In the genomic region with DNA sequence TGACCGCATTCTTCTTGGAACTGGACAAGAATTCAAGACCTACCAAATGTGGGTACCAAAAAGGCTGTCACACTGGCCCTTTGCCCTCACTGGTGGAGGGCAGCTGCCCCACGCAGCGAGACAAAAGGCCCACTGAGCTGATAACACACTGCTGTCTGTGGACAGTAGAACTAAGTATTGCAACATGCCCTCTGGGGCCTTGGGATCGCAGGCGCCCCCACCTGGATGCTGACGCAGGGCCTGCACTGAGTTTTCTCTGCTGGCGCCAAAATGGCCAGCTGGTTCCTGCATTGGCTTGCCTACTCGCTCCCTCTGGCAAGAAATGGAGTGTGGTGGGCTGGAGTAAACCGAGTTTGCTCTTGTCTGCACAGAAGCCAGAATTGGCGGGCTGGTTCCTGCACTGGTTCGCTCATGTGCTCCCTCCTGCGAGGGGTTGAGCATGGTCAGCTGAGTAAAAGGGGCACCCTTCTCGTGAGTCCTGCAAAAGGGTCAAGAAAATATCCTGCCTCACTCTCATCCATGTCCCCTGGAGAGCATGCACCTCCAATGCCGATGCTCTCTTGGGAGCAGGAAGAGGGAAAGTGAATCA, we compare ENCODE assay signal across 14 cellular contexts. TPM values are rescaled to one million over a fixed set of nuclear protein-coding genes. Genes with fewer than 3 reads are reported as not detected.
DNase-seq lines count a peak whose midpoint lies in the region; ATAC-seq and TF ChIP-seq lines count a peak whose summit lies in the region.
"Had no signal": no experiment of that assay in that cellular context is flagged by ENCODE, and none has a peak within 500 bp of the region (broad histone marks: within the 10 kb centered on the region; RNA-seq: fewer than 3 reads in every experiment).

No MANE protein-coding gene starts in this region.

- no peaks in the 10 kb centered on the region for H3K36me3 Mint-ChIP-seq in activated CD8-positive, alpha-beta T cell treated with anti-CD3 and anti-CD28 coated beads for 36 hours (ENCODE audit: low read depth)
- no peaks in the 10 kb centered on the region for H3K36me3 Mint-ChIP-seq in activated CD8-positive, alpha-beta T cell treated with anti-CD3 and anti-CD28 coated beads, Interleukin-2, amount 10 ng/mL, durations not matched to agents 7 days and 5 days (ENCODE audit: low read depth)
- H3K36me3 Mint-ChIP-seq in WTC11: no peaks in the 10 kb centered on the region
- H3K36me3 Mint-ChIP-seq in osteocyte (ENCODE audit: unreplicated experiment): peaks cover 6% of the 10 kb centered on the region
- H3K36me3 Mint-ChIP-seq in stimulated activated naive B cell treated with anti-CD40 and anti-IgM and Interleukin-4, amounts not matched to agents 10 μg/mL and 1 μg/mL and 100 μg/mL, for 72 hours: no peaks in the 10 kb centered on the region

- CTCF ChIA-PET in activated CD8-positive, alpha-beta T cell treated with anti-CD3 and anti-CD28 coated beads for 36 hours (lab: Charles Lee): interaction anchor here (1.6 to 2.6 kb wide), 2 partner anchors 11 to 56 kb away, joined by 3 to 7 read pairs; no protein-coding TSS in a partner anchor
- CTCF ChIA-PET in activated CD8-positive, alpha-beta T cell treated with anti-CD3 and anti-CD28 coated beads, Interleukin-2, amount 10 ng/mL, durations not matched to agents 7 days and 5 days (lab: Charles Lee): interaction anchor here (1.6 kb wide), 1 partner anchor 12 kb away, joined by 5 read pairs; no protein-coding TSS in a partner anchor
- CTCF ChIA-PET in WTC11 (lab: Charles Lee): interaction anchor here (0.6 to 1.6 kb wide), 13 partner anchors 10 to 640 kb away, joined by 3 to 12 read pairs (median 4); a partner anchor contains a TSS

- no peak for ATAC-seq in activated CD8-positive, alpha-beta T cell treated with anti-CD3 and anti-CD28 coated beads for 36 hours
- ATAC-seq in activated CD8-positive, alpha-beta T cell treated with anti-CD3 and anti-CD28 coated beads, Interleukin-2, amount 10 ng/mL, durations not matched to agents 7 days and 5 days: no peak
- ATAC-seq in WTC11: peak; percentile 87
- no peak for ATAC-seq in stimulated activated naive B cell treated with anti-CD40 and anti-IgM and Interleukin-4, amounts not matched to agents 10 μg/mL and 1 μg/mL and 100 μg/mL, for 72 hours (replicated peaks)

- H3K27ac Mint-ChIP-seq in activated CD8-positive, alpha-beta T cell treated with anti-CD3 and anti-CD28 coated beads for 36 hours: no peak overlapping the region
- no peak overlapping the region for H3K27ac Mint-ChIP-seq in activated CD8-positive, alpha-beta T cell treated with anti-CD3 and anti-CD28 coated beads, Interleukin-2, amount 10 ng/mL, durations not matched to agents 7 days and 5 days
- H3K27ac Mint-ChIP-seq in WTC11 (no peak overlapping the region), osteocyte (ENCODE audit: unreplicated experiment) (no peak overlapping the region)
- no peak overlapping the region for H3K27ac Mint-ChIP-seq in stimulated activated naive B cell treated with anti-CD40 and anti-IgM and Interleukin-4, amounts not matched to agents 10 μg/mL and 1 μg/mL and 100 μg/mL, for 72 hours

- H3K4me3 Mint-ChIP-seq in activated CD8-positive, alpha-beta T cell treated with anti-CD3 and anti-CD28 coated beads for 36 hours: no peak overlapping the region
- no peak overlapping the region for H3K4me3 Mint-ChIP-seq in activated CD8-positive, alpha-beta T cell treated with anti-CD3 and anti-CD28 coated beads, Interleukin-2, amount 10 ng/mL, durations not matched to agents 7 days and 5 days
- H3K4me3 Mint-ChIP-seq in WTC11: no peak overlapping the region
- H3K4me3 Mint-ChIP-seq in osteocyte (ENCODE audit: unreplicated experiment): no peak overlapping the region
- H3K4me3 Mint-ChIP-seq in stimulated activated naive B cell treated with anti-CD40 and anti-IgM and Interleukin-4, amounts not matched to agents 10 μg/mL and 1 μg/mL and 100 μg/mL, for 72 hours: no peak overlapping the region

- intact Hi-C loops in activated CD8-positive, alpha-beta T cell treated with anti-CD3 and anti-CD28 coated beads for 36 hours (cut with micrococcal nuclease): loop anchor here (10.0 kb wide), 1 partner anchor 154 kb away; no protein-coding TSS in a partner anchor

- H3K4me1 Mint-ChIP-seq in activated CD8-positive, alpha-beta T cell treated with anti-CD3 and anti-CD28 coated beads for 36 hours (ENCODE audit: low read depth): peaks cover 4% of the 10 kb centered on the region
- peaks cover 9% of the 10 kb centered on the region for H3K4me1 Mint-ChIP-seq in activated CD8-positive, alpha-beta T cell treated with anti-CD3 and anti-CD28 coated beads, Interleukin-2, amount 10 ng/mL, durations not matched to agents 7 days and 5 days (ENCODE audit: low read depth)
- H3K4me1 Mint-ChIP-seq in WTC11 (peaks cover 11% of the 10 kb centered on the region), osteocyte (ENCODE audit: unreplicated experiment) (peaks cover 12% of the 10 kb centered on the region)
- H3K4me1 Mint-ChIP-seq in stimulated activated naive B cell treated with anti-CD40 and anti-IgM and Interleukin-4, amounts not matched to agents 10 μg/mL and 1 μg/mL and 100 μg/mL, for 72 hours: peaks cover 10 to 13% of the 10 kb centered on the region in 2 donors

- H3K27me3 Mint-ChIP-seq in activated CD8-positive, alpha-beta T cell treated with anti-CD3 and anti-CD28 coated beads for 36 hours: peaks cover 7% of the 10 kb centered on the region
- peaks cover 7% of the 10 kb centered on the region for H3K27me3 Mint-ChIP-seq in activated CD8-positive, alpha-beta T cell treated with anti-CD3 and anti-CD28 coated beads, Interleukin-2, amount 10 ng/mL, durations not matched to agents 7 days and 5 days (ENCODE audit: low read depth)
- no peaks in the 10 kb centered on the region for H3K27me3 Mint-ChIP-seq in WTC11 (ENCODE audit: low read depth)
- no peaks in the 10 kb centered on the region for H3K27me3 Mint-ChIP-seq in osteocyte (ENCODE audit: unreplicated experiment)
- no peaks in the 10 kb centered on the region for H3K27me3 Mint-ChIP-seq in stimulated activated naive B cell treated with anti-CD40 and anti-IgM and Interleukin-4, amounts not matched to agents 10 μg/mL and 1 μg/mL and 100 μg/mL, for 72 hours

- no peak for TF ChIP-seq CTCF in activated CD8-positive, alpha-beta T cell treated with anti-CD3 and anti-CD28 coated beads for 36 hours (IDR thresholded peaks at IDR 0.05)
- TF ChIP-seq CTCF in LNCAP (IDR thresholded peaks at IDR 0.05) (peak; percentile 14; the same call in 1 of the 2 replicates), WTC11 (IDR thresholded peaks at IDR 0.05) (no peak), osteocyte (IDR thresholded peaks at IDR 0.05) (no peak)

- no peaks in the 10 kb centered on the region for H3K9me3 Mint-ChIP-seq in activated CD8-positive, alpha-beta T cell treated with anti-CD3 and anti-CD28 coated beads for 36 hours
- H3K9me3 Mint-ChIP-seq in activated CD8-positive, alpha-beta T cell treated with anti-CD3 and anti-CD28 coated beads, Interleukin-2, amount 10 ng/mL, durations not matched to agents 7 days and 5 days (ENCODE audit: insufficient read depth): peaks cover 6% of the 10 kb centered on the region
- H3K9me3 Mint-ChIP-seq in WTC11: peaks cover 4% of the 10 kb centered on the region; the same call in 1 of the 2 replicates
- peaks cover 8% of the 10 kb centered on the region for H3K9me3 Mint-ChIP-seq in osteocyte (ENCODE audit: unreplicated experiment)
- peaks cover 2 to 5% of the 10 kb centered on the region in 2 donors for H3K9me3 Mint-ChIP-seq in stimulated activated naive B cell treated with anti-CD40 and anti-IgM and Interleukin-4, amounts not matched to agents 10 μg/mL and 1 μg/mL and 100 μg/mL, for 72 hours

- peak; percentile 28 for DNase-seq in activated CD8-positive, alpha-beta T cell treated with anti-CD3 and anti-CD28 coated beads for 36 hours
- no peak for DNase-seq in activated CD8-positive, alpha-beta T cell treated with anti-CD3 and anti-CD28 coated beads, Interleukin-2, amount 10 ng/mL, durations not matched to agents 7 days and 5 days
- DNase-seq in WTC11 (ENCODE audit: low spot score) (peak; percentile 70), osteocyte (ENCODE audit: extremely low spot score, unreplicated experiment) (peak; percentile 42), NCI-H1105 (lab: John Stamatoyannopoulos, UW) (no peak), GM19238 (ENCODE audit: insufficient read length, low spot score) (no peak)
- no peak for DNase-seq in stimulated activated naive B cell treated with anti-CD40 and anti-IgM and Interleukin-4, amounts not matched to agents 10 μg/mL and 1 μg/mL and 100 μg/mL, for 72 hours
- DNase-seq: activated CD4-positive, alpha-beta T cell treated with anti-CD3 and anti-CD28 coated beads, Interleukin-2, amount 50 U/mL, for 4 hours; NCI-H1436; NCI-H774; posterior cingulate gyrus had no signal

- POLR2A ChIA-PET in activated CD8-positive, alpha-beta T cell treated with anti-CD3 and anti-CD28 coated beads for 36 hours (lab: Charles Lee): no interaction called here
- POLR2A ChIA-PET in activated CD8-positive, alpha-beta T cell treated with anti-CD3 and anti-CD28 coated beads, Interleukin-2, amount 10 ng/mL, durations not matched to agents 7 days and 5 days (lab: Charles Lee): no interaction called here
- POLR2A ChIA-PET in WTC11 (lab: Charles Lee): interaction anchor here (0.6 kb wide), 1 partner anchor 70 kb away, joined by 3 read pairs; no protein-coding TSS in a partner anchor

TF ChIP-seq in WTC11, 78 proteins besides CTCF, POLR2A, EP300 and RAD21 (continues in another document):
- no peak for TF ChIP-seq ZNF232 (CRISPR knock-in tag; IDR thresholded peaks at IDR 0.05)
- TF ChIP-seq FOXJ3 (CRISPR knock-in tag; IDR thresholded peaks at IDR 0.05; ENCODE audit: borderline replicate concordance): no peak
- no peak for TF ChIP-seq ZNF671 (CRISPR knock-in tag; IDR thresholded peaks at IDR 0.05)
- TF ChIP-seq PRRX2 (CRISPR knock-in tag; IDR thresholded peaks at IDR 0.05): no peak
- TF ChIP-seq MXD4 (CRISPR knock-in tag; IDR thresholded peaks at IDR 0.05; ENCODE audit: borderline replicate concordance): no peak
- no peak for TF ChIP-seq NR2C2 (CRISPR knock-in tag; IDR thresholded peaks at IDR 0.05)
- TF ChIP-seq, protein P1, sequence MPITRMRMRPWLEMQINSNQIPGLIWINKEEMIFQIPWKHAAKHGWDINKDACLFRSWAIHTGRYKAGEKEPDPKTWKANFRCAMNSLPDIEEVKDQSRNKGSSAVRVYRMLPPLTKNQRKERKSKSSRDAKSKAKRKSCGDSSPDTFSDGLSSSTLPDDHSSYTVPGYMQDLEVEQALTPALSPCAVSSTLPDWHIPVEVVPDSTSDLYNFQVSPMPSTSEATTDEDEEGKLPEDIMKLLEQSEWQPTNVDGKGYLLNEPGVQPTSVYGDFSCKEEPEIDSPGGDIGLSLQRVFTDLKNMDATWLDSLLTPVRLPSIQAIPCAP (CRISPR knock-in tag; IDR thresholded peaks at IDR 0.05): no peak
- TF ChIP-seq ZNF423 (CRISPR knock-in tag; IDR thresholded peaks at IDR 0.05): no peak
- TF ChIP-seq RORB (CRISPR knock-in tag; IDR thresholded peaks at IDR 0.05): no peak

RNA-seq across cellular contexts. Expression of a gene that starts 55.7 kb away (rescaled TPM):
- total RNA-seq in activated CD8-positive, alpha-beta T cell treated with anti-CD3 and anti-CD28 coated beads for 36 hours: not detected
- total RNA-seq in activated CD8-positive, alpha-beta T cell treated with anti-CD3 and anti-CD28 coated beads, Interleukin-2, amount 10 ng/mL, durations not matched to agents 7 days and 5 days: not detected
- total RNA-seq in WTC11 (2021) (1.9 to 2.3 TPM (median 2.2 TPM) in 3 replicates), osteocyte (0.32 TPM in 1 of 2 replicates, not detected in the other)
- total RNA-seq: cardiac muscle cell, mononuclear cell had no signal

Comparison
In these comparisons a context has a peak if more than half of its experiments do, and no peak if none do; other contexts are left out.
1. DNase-seq: peak in activated CD8-positive, alpha-beta T cell treated with anti-CD3 and anti-CD28 coated beads for 36 hours (single experiment), WTC11 (single experiment) and osteocyte (single experiment); none in activated CD8-positive, alpha-beta T cell treated with anti-CD3 and anti-CD28 coated beads, Interleukin-2, amount 10 ng/mL, durations not matched to agents 7 days and 5 days (single experiment), NCI-H1105 (single experiment), stimulated activated naive B cell treated with anti-CD40 and anti-IgM and Interleukin-4, amounts not matched to agents 10 μg/mL and 1 μg/mL and 100 μg/mL, for 72 hours (single experiment) and GM19238 (single experiment).